25 cellular contexts compared by ENCODE assay signal in the genomic region with DNA sequence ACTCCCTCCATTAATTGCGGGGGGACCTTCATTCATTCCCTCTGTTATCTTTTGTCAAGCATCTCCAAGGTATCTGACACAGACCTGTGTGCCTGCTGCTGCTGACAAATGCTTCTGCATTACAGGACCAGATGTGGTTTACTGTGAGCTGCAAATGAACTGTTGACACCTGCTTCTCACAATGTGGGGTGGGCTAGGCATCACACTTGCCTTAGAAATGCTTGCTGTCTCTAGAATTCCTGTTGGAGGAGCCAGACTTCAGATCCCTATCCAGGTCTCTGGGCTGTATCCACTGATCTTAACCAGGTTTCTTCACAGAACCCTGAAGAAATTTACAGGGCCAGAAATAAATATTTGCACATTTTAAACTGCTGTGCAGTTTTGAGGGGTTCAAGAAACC.
"Had no signal": no experiment of that assay in that cellular context is flagged by ENCODE, and none has a peak within 500 bp of the region (broad histone marks: within the 10 kb centered on the region; RNA-seq: fewer than 3 reads in every experiment).

No MANE protein-coding gene starts in this region.

- H3K36me3 ChIP-seq: brain microvascular endothelial cell, vagina had no signal

- H3K79me2 ChIP-seq: hepatocyte had no signal

- H3K4me2 ChIP-seq: hepatocyte had no signal

- H3K4me1 ChIP-seq: testis, vagina had no signal

- H2AFZ ChIP-seq: hepatocyte had no signal

- H3K4me3 Mint-ChIP-seq: activated CD4-positive, alpha-beta memory T cell treated with anti-CD3 and anti-CD28 coated beads, Interleukin-2, amount 10 ng/mL, durations not matched to agents 7 days and 5 days; activated naive CD4-positive, alpha-beta T cell treated with anti-CD3 and anti-CD28 coated beads, Interleukin-2, amount 50 U/mL, for 24 hours; activated T-helper 1 cell treated with anti-CD3 and anti-CD28 coated beads, Interleukin-12 subunit alpha, Interleukin-12 subunit beta, Interleukin-2, Interleukin-4 antibody, amounts not matched to agents 30 ng/mL and 10 ng/mL and 1 ng/mL, durations not matched to agents 14 hours and 24 hours and 36 hours; memory B cell; neural crest cell; stimulated activated naive B cell treated with anti-CD40 and anti-IgM and Interleukin-4, amounts not matched to agents 10 μg/mL and 1 μg/mL and 100 μg/mL, for 72 hours; T-helper 17 cell; type B pancreatic cell had no signal

- H3K9me3 Mint-ChIP-seq: activated CD4-positive, alpha-beta memory T cell treated with anti-CD3 and anti-CD28 coated beads, Interleukin-2, amount 10 ng/mL, durations not matched to agents 7 days and 5 days; activated T-helper 1 cell treated with anti-CD3 and anti-CD28 coated beads, Interleukin-12 subunit alpha, Interleukin-12 subunit beta, Interleukin-2, Interleukin-4 antibody, amounts not matched to agents 30 ng/mL and 10 ng/mL and 1 ng/mL, durations not matched to agents 14 hours and 24 hours and 36 hours; neural crest cell; stimulated activated naive B cell treated with anti-CD40 and anti-IgM and Interleukin-4, amounts not matched to agents 10 μg/mL and 1 μg/mL and 100 μg/mL, for 72 hours had no signal

- H3K4me1 Mint-ChIP-seq: activated CD4-positive, alpha-beta memory T cell treated with anti-CD3 and anti-CD28 coated beads, Interleukin-2, amount 10 ng/mL, durations not matched to agents 7 days and 5 days; activated naive CD4-positive, alpha-beta T cell treated with anti-CD3 and anti-CD28 coated beads, Interleukin-2, amount 50 U/mL, for 24 hours; memory B cell; stimulated activated naive B cell treated with anti-CD40 and anti-IgM and Interleukin-4, amounts not matched to agents 10 μg/mL and 1 μg/mL and 100 μg/mL, for 72 hours; T-helper 17 cell had no signal

- H3K27ac Mint-ChIP-seq: activated CD4-positive, alpha-beta memory T cell treated with anti-CD3 and anti-CD28 coated beads, Interleukin-2, amount 10 ng/mL, durations not matched to agents 7 days and 5 days; activated naive CD4-positive, alpha-beta T cell treated with anti-CD3 and anti-CD28 coated beads, Interleukin-2, amount 50 U/mL, for 24 hours; activated T-helper 1 cell treated with anti-CD3 and anti-CD28 coated beads, Interleukin-12 subunit alpha, Interleukin-12 subunit beta, Interleukin-2, Interleukin-4 antibody, amounts not matched to agents 30 ng/mL and 10 ng/mL and 1 ng/mL, durations not matched to agents 14 hours and 24 hours and 36 hours; memory B cell; progenitor cell of endocrine pancreas; stimulated activated naive B cell treated with anti-CD40 and anti-IgM and Interleukin-4, amounts not matched to agents 10 μg/mL and 1 μg/mL and 100 μg/mL, for 72 hours; T-helper 17 cell; type B pancreatic cell had no signal

- DNase-seq: activated CD4-positive, alpha-beta memory T cell treated with anti-CD3 and anti-CD28 coated beads, Interleukin-2, amount 10 ng/mL, durations not matched to agents 7 days and 5 days; activated CD4-positive, alpha-beta T cell treated with anti-CD3 and anti-CD28 coated beads for 48 hours; activated gamma-delta T cell; aorta; caudate nucleus; dermis blood vessel endothelial cell; effector CD8-positive, alpha-beta T cell; glutamatergic neuron; mucosa of descending colon; retina; stimulated activated CD4-positive, alpha-beta T cell treated with anti-CD3 and anti-CD28 coated beads, Interleukin-2, amount 100 ng/mL, for 48 hours; stimulated activated CD8-positive, alpha-beta memory T cell treated with anti-CD3 and anti-CD28 coated beads, Interleukin-4, amount 100 ng/mL, for 48 hours; stimulated activated naive B cell treated with anti-CD40 and anti-IgM and Interleukin-4, amounts not matched to agents 10 μg/mL and 1 μg/mL and 100 μg/mL, for 72 hours; T-helper 17 cell; testis had no signal

- H3K27me3 ChIP-seq: brain microvascular endothelial cell, hepatocyte, testis, vagina had no signal

- H3K9me3 ChIP-seq: mucosa of descending colon, testis, vagina had no signal

- H3K4me3 ChIP-seq: hepatocyte, mucosa of descending colon, testis, vagina had no signal

- H3K27ac ChIP-seq: brain microvascular endothelial cell, hepatocyte, testis, vagina had no signal

- H3K27me3 Mint-ChIP-seq: activated CD4-positive, alpha-beta memory T cell treated with anti-CD3 and anti-CD28 coated beads, Interleukin-2, amount 10 ng/mL, durations not matched to agents 7 days and 5 days; stimulated activated naive B cell treated with anti-CD40 and anti-IgM and Interleukin-4, amounts not matched to agents 10 μg/mL and 1 μg/mL and 100 μg/mL, for 72 hours had no signal

- ATAC-seq: esophagus mucosa; mucosa of descending colon; stimulated activated naive B cell treated with anti-CD40 and anti-IgM and Interleukin-4, amounts not matched to agents 10 μg/mL and 1 μg/mL and 100 μg/mL, for 72 hours; T-helper 17 cell had no signal

- H3K36me3 Mint-ChIP-seq: activated naive CD4-positive, alpha-beta T cell treated with anti-CD3 and anti-CD28 coated beads, Interleukin-2, amount 50 U/mL, for 24 hours; memory B cell; stimulated activated naive B cell treated with anti-CD40 and anti-IgM and Interleukin-4, amounts not matched to agents 10 μg/mL and 1 μg/mL and 100 μg/mL, for 72 hours; type B pancreatic cell had no signal
